ENCODE assay signal across 1 cellular context in the genomic region with DNA sequence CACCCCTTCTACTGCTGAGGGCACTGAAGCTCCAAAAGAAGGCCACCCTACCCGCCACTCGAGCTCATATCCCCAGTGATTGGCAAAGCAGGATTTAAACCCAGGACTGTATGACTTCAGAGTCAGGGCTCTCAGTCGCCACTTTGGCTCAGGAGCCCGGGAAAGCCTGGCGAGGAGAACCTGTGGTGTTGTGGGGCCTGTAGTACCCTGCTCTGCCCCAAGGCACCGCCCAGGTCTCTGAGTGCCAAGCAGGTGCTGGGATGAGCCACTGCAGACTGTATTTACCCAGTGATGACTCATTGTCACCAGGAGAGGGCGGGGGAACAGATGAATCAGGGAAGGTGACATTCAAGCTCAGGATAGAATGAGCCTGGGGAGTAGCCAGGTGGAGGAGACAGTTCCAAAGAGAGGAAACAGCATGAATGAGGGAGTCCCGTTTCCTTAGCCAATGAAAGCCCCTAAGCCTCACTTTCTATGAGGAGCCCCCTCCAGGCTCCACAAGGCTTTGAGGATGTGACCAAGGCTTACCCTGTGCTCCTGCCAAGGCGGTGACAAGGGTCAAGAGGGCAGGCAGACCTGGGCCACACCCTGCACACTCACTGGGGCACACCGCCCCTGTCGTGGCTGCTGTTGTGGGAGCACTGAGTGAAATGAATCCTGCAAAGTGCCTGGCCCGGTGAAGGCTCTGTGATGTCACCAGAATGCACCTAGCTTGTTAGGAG.
TF ChIP-seq lines count a peak whose summit lies in the region.

No MANE protein-coding gene starts in this region.

TF ChIP-seq in HepG2, 621 proteins besides CTCF, POLR2A, EP300 and RAD21 (continued from another document and continues in another):
- TF ChIP-seq, protein P1, sequence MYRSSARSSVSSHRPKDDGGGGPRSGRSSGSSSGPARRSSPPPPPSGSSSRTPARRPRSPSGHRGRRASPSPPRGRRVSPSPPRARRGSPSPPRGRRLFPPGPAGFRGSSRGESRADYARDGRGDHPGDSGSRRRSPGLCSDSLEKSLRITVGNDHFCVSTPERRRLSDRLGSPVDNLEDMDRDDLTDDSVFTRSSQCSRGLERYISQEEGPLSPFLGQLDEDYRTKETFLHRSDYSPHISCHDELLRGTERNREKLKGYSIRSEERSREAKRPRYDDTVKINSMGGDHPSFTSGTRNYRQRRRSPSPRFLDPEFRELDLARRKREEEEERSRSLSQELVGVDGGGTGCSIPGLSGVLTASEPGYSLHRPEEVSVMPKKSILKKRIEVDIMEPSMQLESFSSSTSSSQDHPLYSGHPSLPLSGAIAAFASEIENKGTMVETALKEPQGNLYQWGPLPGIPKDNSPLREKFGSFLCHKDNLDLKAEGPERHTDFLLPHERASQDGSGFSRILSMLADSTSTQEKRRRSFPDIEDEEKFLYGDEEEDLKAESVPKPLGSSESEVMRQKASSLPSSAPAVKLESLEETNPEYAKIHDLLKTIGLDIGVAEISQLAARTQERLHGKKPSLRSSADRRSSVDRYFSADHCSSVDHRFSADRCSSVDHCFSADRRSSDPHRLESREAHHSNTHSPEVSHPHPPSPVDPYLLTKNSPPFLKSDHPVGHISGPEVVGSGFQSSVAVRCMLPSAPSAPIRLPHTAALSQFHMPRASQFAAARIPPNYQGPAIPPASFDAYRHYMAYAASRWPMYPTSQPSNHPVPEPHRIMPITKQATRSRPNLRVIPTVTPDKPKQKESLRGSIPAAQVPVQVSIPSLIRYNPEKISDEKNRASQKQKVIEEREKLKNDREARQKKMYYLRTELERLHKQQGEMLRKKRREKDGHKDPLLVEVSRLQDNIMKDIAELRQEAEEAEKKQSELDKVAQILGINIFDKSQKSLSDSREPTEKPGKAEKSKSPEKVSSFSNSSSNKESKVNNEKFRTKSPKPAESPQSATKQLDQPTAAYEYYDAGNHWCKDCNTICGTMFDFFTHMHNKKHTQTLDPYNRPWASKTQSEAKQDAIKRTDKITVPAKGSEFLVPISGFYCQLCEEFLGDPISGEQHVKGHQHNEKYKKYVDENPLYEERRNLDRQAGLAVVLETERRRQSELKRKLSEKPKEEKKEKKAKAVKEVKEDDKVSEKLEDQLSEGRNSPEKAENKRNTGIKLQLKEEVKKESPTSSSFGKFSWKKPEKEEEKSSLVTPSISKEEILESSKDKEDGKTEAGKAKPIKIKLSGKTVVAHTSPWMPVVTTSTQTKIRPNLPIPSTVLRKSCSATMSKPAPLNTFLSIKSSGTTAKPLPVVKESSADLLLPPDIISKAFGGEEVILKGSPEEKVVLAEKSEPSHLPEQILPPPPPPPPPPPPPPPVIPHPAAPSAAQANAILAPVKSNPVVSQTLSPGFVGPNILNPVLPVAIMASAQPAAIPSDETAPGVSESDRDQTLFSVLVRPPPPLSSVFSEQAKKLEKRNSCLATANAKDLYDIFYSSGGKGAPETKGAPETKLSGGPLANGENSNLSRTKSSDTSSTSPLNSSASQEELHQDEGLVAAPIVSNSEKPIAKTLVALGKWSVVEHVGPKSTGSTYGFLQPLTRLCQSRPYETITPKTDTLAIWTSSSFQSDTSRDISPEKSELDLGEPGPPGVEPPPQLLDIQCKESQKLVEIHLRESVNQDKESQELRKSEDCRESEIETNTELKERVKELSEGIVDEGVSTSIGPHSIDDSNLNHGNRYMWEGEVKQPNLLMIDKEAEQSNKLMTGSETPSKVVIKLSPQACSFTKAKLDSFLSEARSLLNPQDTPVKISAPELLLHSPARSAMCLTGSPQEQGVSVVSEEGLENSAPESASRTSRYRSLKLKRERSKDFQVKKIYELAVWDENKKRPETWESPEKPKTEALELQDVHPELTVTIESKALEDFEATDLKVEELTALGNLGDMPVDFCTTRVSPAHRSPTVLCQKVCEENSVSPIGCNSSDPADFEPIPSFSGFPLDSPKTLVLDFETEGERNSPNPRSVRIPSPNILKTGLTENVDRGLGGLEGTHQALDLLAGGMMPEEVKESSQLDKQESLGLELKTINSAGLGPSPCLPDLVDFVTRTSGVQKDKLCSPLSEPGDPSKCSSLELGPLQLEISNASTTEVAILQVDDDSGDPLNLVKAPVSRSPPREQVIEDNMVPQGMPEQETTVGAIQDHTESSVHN (CRISPR knock-in tag; IDR thresholded peaks at IDR 0.05), result 0 out of 2 replicates have a peak, but pooled peaks have one; percentile 67
- TF ChIP-seq KDM2A (CRISPR knock-in tag; IDR thresholded peaks at IDR 0.05; ENCODE audit: borderline replicate concordance, low read depth) (peak; percentile 29; the same call in 1 of the 2 replicates), ZNF788 (CRISPR knock-in tag; IDR thresholded peaks at IDR 0.05; ENCODE audit: borderline replicate concordance) (peak; percentile 88; the same call in 1 of the 2 replicates), ZMAT3 (CRISPR knock-in tag; conservative IDR thresholded peaks at IDR 0.05) (no peak; the same call in 1 of the 2 replicates), ZNF317 (CRISPR knock-in tag; IDR thresholded peaks at IDR 0.05) (no peak), SNAPC2 (CRISPR knock-in tag; IDR thresholded peaks at IDR 0.05) (peak; percentile 45; the same call in 1 of the 2 replicates), ZKSCAN8 (CRISPR knock-in tag; IDR thresholded peaks at IDR 0.05; ENCODE audit: borderline replicate concordance) (no peak; the same call in 1 of the 2 replicates), HNF4A (CRISPR knock-in tag; IDR thresholded peaks at IDR 0.05) (peak; percentile 11; the same call in 1 of the 2 replicates), ZNF747 (CRISPR knock-in tag; IDR thresholded peaks at IDR 0.05; ENCODE audit: borderline replicate concordance) (no peak; the same call in 1 of the 2 replicates), MYNN (CRISPR knock-in tag; IDR thresholded peaks at IDR 0.05; ENCODE audit: low read depth) (0 out of 2 replicates have a peak, but pooled peaks have one; percentile 15), ZNF883 (CRISPR knock-in tag; IDR thresholded peaks at IDR 0.05; ENCODE audit: not compliant biosample characterization) (peak; percentile 46), ZNF10 (CRISPR knock-in tag; IDR thresholded peaks at IDR 0.05; ENCODE audit: borderline replicate concordance, low read depth) (no peak), FOSL1 (CRISPR knock-in tag; IDR thresholded peaks at IDR 0.05; ENCODE audit: borderline replicate concordance) (peak; percentile 97), ZNF234 (CRISPR knock-in tag; conservative IDR thresholded peaks at IDR 0.05) (no peak), ZSCAN31 (CRISPR knock-in tag; IDR thresholded peaks at IDR 0.05; ENCODE audit: low read depth) (no peak), ZNF598 (CRISPR knock-in tag; IDR thresholded peaks at IDR 0.05; ENCODE audit: borderline replicate concordance) (no peak), SRY (CRISPR knock-in tag; IDR thresholded peaks at IDR 0.05) (no peak), ZNF251 (CRISPR knock-in tag; IDR thresholded peaks at IDR 0.05) (no peak), NBN (conservative IDR thresholded peaks at IDR 0.05) (no peak), ATAD3A (CRISPR knock-in tag; IDR thresholded peaks at IDR 0.05) (no peak), ZNF468 (CRISPR knock-in tag; IDR thresholded peaks at IDR 0.05) (no peak), POLR2G (IDR thresholded peaks at IDR 0.05; ENCODE audit: low read depth, low read length) (no peak), SAFB2 (CRISPR knock-in tag; IDR thresholded peaks at IDR 0.05; ENCODE audit: borderline replicate concordance, low read depth) (no peak)
- TF ChIP-seq, protein P2, sequence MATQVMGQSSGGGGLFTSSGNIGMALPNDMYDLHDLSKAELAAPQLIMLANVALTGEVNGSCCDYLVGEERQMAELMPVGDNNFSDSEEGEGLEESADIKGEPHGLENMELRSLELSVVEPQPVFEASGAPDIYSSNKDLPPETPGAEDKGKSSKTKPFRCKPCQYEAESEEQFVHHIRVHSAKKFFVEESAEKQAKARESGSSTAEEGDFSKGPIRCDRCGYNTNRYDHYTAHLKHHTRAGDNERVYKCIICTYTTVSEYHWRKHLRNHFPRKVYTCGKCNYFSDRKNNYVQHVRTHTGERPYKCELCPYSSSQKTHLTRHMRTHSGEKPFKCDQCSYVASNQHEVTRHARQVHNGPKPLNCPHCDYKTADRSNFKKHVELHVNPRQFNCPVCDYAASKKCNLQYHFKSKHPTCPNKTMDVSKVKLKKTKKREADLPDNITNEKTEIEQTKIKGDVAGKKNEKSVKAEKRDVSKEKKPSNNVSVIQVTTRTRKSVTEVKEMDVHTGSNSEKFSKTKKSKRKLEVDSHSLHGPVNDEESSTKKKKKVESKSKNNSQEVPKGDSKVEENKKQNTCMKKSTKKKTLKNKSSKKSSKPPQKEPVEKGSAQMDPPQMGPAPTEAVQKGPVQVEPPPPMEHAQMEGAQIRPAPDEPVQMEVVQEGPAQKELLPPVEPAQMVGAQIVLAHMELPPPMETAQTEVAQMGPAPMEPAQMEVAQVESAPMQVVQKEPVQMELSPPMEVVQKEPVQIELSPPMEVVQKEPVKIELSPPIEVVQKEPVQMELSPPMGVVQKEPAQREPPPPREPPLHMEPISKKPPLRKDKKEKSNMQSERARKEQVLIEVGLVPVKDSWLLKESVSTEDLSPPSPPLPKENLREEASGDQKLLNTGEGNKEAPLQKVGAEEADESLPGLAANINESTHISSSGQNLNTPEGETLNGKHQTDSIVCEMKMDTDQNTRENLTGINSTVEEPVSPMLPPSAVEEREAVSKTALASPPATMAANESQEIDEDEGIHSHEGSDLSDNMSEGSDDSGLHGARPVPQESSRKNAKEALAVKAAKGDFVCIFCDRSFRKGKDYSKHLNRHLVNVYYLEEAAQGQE (IDR thresholded peaks at IDR 0.05; ENCODE audit: borderline replicate concordance in 1 of 2, low read depth in 1 of 2, low read length in 2 of 2), result no peak
- TF ChIP-seq, protein P3, sequence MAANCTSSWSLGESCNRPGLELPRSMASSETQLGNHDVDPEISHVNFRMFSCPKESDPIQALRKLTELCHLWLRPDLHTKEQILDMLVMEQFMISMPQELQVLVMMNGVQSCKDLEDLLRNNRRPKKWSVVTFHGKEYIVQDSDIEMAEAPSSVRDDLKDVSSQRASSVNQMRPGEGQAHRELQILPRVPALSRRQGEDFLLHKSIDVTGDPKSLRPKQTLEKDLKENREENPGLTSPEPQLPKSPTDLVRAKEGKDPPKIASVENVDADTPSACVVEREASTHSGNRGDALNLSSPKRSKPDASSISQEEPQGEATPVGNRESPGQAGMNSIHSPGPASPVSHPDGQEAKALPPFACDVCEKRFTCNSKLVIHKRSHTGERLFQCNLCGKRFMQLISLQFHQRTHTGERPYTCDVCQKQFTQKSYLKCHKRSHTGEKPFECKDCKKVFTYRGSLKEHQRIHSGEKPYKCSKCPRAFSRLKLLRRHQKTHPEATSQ (CRISPR knock-in tag; IDR thresholded peaks at IDR 0.05; ENCODE audit: borderline replicate concordance), result no peak
- TF ChIP-seq, protein P4, sequence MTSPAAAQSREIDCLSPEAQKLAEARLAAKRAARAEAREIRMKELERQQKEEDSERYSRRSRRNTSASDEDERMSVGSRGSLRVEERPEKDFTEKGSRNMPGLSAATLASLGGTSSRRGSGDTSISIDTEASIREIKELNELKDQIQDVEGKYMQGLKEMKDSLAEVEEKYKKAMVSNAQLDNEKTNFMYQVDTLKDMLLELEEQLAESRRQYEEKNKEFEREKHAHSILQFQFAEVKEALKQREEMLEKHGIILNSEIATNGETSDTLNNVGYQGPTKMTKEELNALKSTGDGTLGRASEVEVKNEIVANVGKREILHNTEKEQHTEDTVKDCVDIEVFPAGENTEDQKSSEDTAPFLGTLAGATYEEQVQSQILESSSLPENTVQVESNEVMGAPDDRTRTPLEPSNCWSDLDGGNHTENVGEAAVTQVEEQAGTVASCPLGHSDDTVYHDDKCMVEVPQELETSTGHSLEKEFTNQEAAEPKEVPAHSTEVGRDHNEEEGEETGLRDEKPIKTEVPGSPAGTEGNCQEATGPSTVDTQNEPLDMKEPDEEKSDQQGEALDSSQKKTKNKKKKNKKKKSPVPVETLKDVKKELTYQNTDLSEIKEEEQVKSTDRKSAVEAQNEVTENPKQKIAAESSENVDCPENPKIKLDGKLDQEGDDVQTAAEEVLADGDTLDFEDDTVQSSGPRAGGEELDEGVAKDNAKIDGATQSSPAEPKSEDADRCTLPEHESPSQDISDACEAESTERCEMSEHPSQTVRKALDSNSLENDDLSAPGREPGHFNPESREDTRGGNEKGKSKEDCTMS (CRISPR knock-in tag; conservative IDR thresholded peaks at IDR 0.05), result no peak
- TF ChIP-seq, protein P5, sequence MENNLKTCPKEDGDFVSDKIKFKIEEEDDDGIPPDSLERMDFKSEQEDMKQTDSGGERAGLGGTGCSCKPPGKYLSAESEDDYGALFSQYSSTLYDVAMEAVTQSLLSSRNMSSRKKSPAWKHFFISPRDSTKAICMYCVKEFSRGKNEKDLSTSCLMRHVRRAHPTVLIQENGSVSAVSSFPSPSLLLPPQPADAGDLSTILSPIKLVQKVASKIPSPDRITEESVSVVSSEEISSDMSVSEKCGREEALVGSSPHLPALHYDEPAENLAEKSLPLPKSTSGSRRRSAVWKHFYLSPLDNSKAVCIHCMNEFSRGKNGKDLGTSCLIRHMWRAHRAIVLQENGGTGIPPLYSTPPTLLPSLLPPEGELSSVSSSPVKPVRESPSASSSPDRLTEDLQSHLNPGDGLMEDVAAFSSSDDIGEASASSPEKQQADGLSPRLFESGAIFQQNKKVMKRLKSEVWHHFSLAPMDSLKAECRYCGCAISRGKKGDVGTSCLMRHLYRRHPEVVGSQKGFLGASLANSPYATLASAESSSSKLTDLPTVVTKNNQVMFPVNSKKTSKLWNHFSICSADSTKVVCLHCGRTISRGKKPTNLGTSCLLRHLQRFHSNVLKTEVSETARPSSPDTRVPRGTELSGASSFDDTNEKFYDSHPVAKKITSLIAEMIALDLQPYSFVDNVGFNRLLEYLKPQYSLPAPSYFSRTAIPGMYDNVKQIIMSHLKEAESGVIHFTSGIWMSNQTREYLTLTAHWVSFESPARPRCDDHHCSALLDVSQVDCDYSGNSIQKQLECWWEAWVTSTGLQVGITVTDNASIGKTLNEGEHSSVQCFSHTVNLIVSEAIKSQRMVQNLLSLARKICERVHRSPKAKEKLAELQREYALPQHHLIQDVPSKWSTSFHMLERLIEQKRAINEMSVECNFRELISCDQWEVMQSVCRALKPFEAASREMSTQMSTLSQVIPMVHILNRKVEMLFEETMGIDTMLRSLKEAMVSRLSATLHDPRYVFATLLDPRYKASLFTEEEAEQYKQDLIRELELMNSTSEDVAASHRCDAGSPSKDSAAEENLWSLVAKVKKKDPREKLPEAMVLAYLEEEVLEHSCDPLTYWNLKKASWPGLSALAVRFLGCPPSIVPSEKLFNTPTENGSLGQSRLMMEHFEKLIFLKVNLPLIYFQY (CRISPR knock-in tag; IDR thresholded peaks at IDR 0.05; ENCODE audit: borderline replicate concordance), result 0 out of 2 replicates have a peak, but pooled peaks have one; percentile 52
- TF ChIP-seq, protein P6, sequence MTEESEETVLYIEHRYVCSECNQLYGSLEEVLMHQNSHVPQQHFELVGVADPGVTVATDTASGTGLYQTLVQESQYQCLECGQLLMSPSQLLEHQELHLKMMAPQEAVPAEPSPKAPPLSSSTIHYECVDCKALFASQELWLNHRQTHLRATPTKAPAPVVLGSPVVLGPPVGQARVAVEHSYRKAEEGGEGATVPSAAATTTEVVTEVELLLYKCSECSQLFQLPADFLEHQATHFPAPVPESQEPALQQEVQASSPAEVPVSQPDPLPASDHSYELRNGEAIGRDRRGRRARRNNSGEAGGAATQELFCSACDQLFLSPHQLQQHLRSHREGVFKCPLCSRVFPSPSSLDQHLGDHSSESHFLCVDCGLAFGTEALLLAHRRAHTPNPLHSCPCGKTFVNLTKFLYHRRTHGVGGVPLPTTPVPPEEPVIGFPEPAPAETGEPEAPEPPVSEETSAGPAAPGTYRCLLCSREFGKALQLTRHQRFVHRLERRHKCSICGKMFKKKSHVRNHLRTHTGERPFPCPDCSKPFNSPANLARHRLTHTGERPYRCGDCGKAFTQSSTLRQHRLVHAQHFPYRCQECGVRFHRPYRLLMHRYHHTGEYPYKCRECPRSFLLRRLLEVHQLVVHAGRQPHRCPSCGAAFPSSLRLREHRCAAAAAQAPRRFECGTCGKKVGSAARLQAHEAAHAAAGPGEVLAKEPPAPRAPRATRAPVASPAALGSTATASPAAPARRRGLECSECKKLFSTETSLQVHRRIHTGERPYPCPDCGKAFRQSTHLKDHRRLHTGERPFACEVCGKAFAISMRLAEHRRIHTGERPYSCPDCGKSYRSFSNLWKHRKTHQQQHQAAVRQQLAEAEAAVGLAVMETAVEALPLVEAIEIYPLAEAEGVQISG (CRISPR knock-in tag; IDR thresholded peaks at IDR 0.05), result peak; percentile 42; the same call in 1 of the 2 replicates
